ENCODE assay signal across 1 cellular context in genomic region chr6:149983145-149983544, GRCh38.
A peak's percentile ranks its signal among the peaks of the same experiment; 100 is the strongest.
TF ChIP-seq lines count a peak whose summit lies in the region.

No MANE protein-coding gene starts in this region.

TF ChIP-seq in H1, 55 proteins besides CTCF, POLR2A, EP300 and RAD21:
- peak; percentile 43 for TF ChIP-seq RNF2 (IDR thresholded peaks at IDR 0.05; ENCODE audit: borderline replicate concordance, low read depth, low read length, missing control alignments, poor library complexity, severe bottlenecking)
- TF ChIP-seq SUZ12 (IDR thresholded peaks at IDR 0.05; ENCODE audit: low read length), result peak; percentile 69
- TF ChIP-seq GABPA (IDR thresholded peaks at IDR 0.05; ENCODE audit: borderline replicate concordance, insufficient read depth, low read length), result no peak
- TF ChIP-seq EZH2 (IDR thresholded peaks at IDR 0.05; ENCODE audit: low read depth, low read length, severe bottlenecking), result peak; percentile 66
- TF ChIP-seq MAX (IDR thresholded peaks at IDR 0.05), result no peak
- no peak for TF ChIP-seq TCF12 (IDR thresholded peaks at IDR 0.05; ENCODE audit: low read depth, low read length)
